16 cellular contexts compared by ENCODE assay signal in genomic region chr21:17789660-17790059, GRCh38. TPM values are rescaled to one million over a fixed set of nuclear protein-coding genes. Genes with fewer than 3 reads are reported as not detected.
DNase-seq lines count a peak whose midpoint lies in the region; ATAC-seq lines count a peak whose summit lies in the region.
"Had no signal": no experiment of that assay in that cellular context is flagged by ENCODE, and none has a peak within 500 bp of the region (broad histone marks: within the 10 kb centered on the region; RNA-seq: fewer than 3 reads in every experiment).

No MANE protein-coding gene starts in this region.

- peaks cover 78% of the 10 kb centered on the region for H3K4me1 Mint-ChIP-seq in activated naive CD4-positive, alpha-beta T cell treated with anti-CD3 and anti-CD28 coated beads for 36 hours (ENCODE audit: low read depth)
- peaks cover 91% of the 10 kb centered on the region for H3K4me1 Mint-ChIP-seq in activated T-helper 1 cell treated with anti-CD3 and anti-CD28 coated beads, Interleukin-12 subunit alpha, Interleukin-12 subunit beta, Interleukin-2, Interleukin-4 antibody, amounts not matched to agents 30 ng/mL and 10 ng/mL and 1 ng/mL, durations not matched to agents 14 hours and 24 hours and 36 hours (ENCODE audit: low read depth)
- peaks cover 21 to 42% of the 10 kb centered on the region in 2 donors for H3K4me1 Mint-ChIP-seq in stimulated activated naive B cell treated with anti-CD40 and anti-IgM and Interleukin-4, amounts not matched to agents 10 μg/mL and 1 μg/mL and 100 μg/mL, for 72 hours
- H3K4me1 Mint-ChIP-seq: nephron, WTC11 had no signal

- CTCF ChIA-PET in activated naive CD4-positive, alpha-beta T cell treated with anti-CD3 and anti-CD28 coated beads for 36 hours (lab: Charles Lee) = interaction anchor here (0.7 kb wide), 1 partner anchor 30 kb away, joined by 3 read pairs; no protein-coding TSS in a partner anchor

- intact Hi-C loops in activated naive CD4-positive, alpha-beta T cell treated with anti-CD3 and anti-CD28 coated beads for 36 hours (cut with micrococcal nuclease) = no loop called here
- intact Hi-C loops in activated T-helper 1 cell treated with anti-CD3 and anti-CD28 coated beads, Interleukin-12 subunit alpha, Interleukin-12 subunit beta, Interleukin-2, Interleukin-4 antibody, amounts not matched to agents 30 ng/mL and 10 ng/mL and 1 ng/mL, durations not matched to agents 14 hours and 24 hours and 36 hours (cut with micrococcal nuclease) = loop anchor here (1.0 to 5.0 kb wide), 2 partner anchors 29 to 277 kb away; partner anchors contain the start of gene CXADR

- H3K27ac Mint-ChIP-seq in activated naive CD4-positive, alpha-beta T cell treated with anti-CD3 and anti-CD28 coated beads for 36 hours = peak overlapping the region; percentile 83
- peak overlapping the region; percentile 75 for H3K27ac Mint-ChIP-seq in activated T-helper 1 cell treated with anti-CD3 and anti-CD28 coated beads, Interleukin-12 subunit alpha, Interleukin-12 subunit beta, Interleukin-2, Interleukin-4 antibody, amounts not matched to agents 30 ng/mL and 10 ng/mL and 1 ng/mL, durations not matched to agents 14 hours and 24 hours and 36 hours
- peak overlapping the region; percentile 0 for H3K27ac Mint-ChIP-seq in stimulated activated naive B cell treated with anti-CD40 and anti-IgM and Interleukin-4, amounts not matched to agents 10 μg/mL and 1 μg/mL and 100 μg/mL, for 72 hours
- H3K27ac Mint-ChIP-seq: nephron, WTC11 had no signal

- H3K27me3 Mint-ChIP-seq in activated naive CD4-positive, alpha-beta T cell treated with anti-CD3 and anti-CD28 coated beads for 36 hours (ENCODE audit: low read depth) = no peaks in the 10 kb centered on the region
- no peaks in the 10 kb centered on the region for H3K27me3 Mint-ChIP-seq in activated T-helper 1 cell treated with anti-CD3 and anti-CD28 coated beads, Interleukin-12 subunit alpha, Interleukin-12 subunit beta, Interleukin-2, Interleukin-4 antibody, amounts not matched to agents 30 ng/mL and 10 ng/mL and 1 ng/mL, durations not matched to agents 14 hours and 24 hours and 36 hours (ENCODE audit: insufficient read depth)
- H3K27me3 Mint-ChIP-seq in stimulated activated naive B cell treated with anti-CD40 and anti-IgM and Interleukin-4, amounts not matched to agents 10 μg/mL and 1 μg/mL and 100 μg/mL, for 72 hours = no peaks in the 10 kb centered on the region

- peaks cover 44% of the 10 kb centered on the region for H3K36me3 Mint-ChIP-seq in activated naive CD4-positive, alpha-beta T cell treated with anti-CD3 and anti-CD28 coated beads for 36 hours (ENCODE audit: low read depth)
- peaks cover 49% of the 10 kb centered on the region for H3K36me3 Mint-ChIP-seq in activated T-helper 1 cell treated with anti-CD3 and anti-CD28 coated beads, Interleukin-12 subunit alpha, Interleukin-12 subunit beta, Interleukin-2, Interleukin-4 antibody, amounts not matched to agents 30 ng/mL and 10 ng/mL and 1 ng/mL, durations not matched to agents 14 hours and 24 hours and 36 hours (ENCODE audit: low read depth)
- H3K36me3 Mint-ChIP-seq in stimulated activated naive B cell treated with anti-CD40 and anti-IgM and Interleukin-4, amounts not matched to agents 10 μg/mL and 1 μg/mL and 100 μg/mL, for 72 hours = peaks cover 32 to 45% of the 10 kb centered on the region in 2 donors

- no peak for DNase-seq in activated naive CD4-positive, alpha-beta T cell treated with anti-CD3 and anti-CD28 coated beads for 36 hours
- no peak for DNase-seq in activated naive CD4-positive, alpha-beta T cell treated with anti-CD3 and anti-CD28 coated beads, Interleukin-2, amount 50 U/mL, for 16 hours
- DNase-seq in Kasumi-1 (lab: John Stamatoyannopoulos, UW) (peak; percentile 9 to 20), NCI-H1436 treated with DMSO at 0.1 percent for 48 hours (lab: John Stamatoyannopoulos, UW) (no peak), NCI-H524 (lab: John Stamatoyannopoulos, UW) (no peak)
- no peak for DNase-seq in activated T-helper 1 cell treated with anti-CD3 and anti-CD28 coated beads, Interleukin-12 subunit alpha, Interleukin-12 subunit beta, Interleukin-2, Interleukin-4 antibody, amounts not matched to agents 30 ng/mL and 10 ng/mL and 1 ng/mL, durations not matched to agents 14 hours and 24 hours and 36 hours (ENCODE audit: low spot score)
- DNase-seq in stimulated activated naive B cell treated with anti-CD40 and anti-IgM and Interleukin-4, amounts not matched to agents 10 μg/mL and 1 μg/mL and 100 μg/mL, for 72 hours = no peak
- DNase-seq: colonic mucosa, DMS 273 treated with DMSO at 0.1 percent for 48 hours, NCI-H1930, NCI-H526, Peyer's patch had no signal

- ATAC-seq in stimulated activated naive B cell treated with anti-CD40 and anti-IgM and Interleukin-4, amounts not matched to agents 10 μg/mL and 1 μg/mL and 100 μg/mL, for 72 hours (replicated peaks) = no peak
- no peak for ATAC-seq in HG03159 (IDR thresholded peaks at IDR 0.05; ENCODE audit: unreplicated experiment)
- ATAC-seq: SK-N-SH treated with all-trans-retinoic acid at 6 μM for 48 hours, WTC11 had no signal

- H3K9me3 Mint-ChIP-seq in activated naive CD4-positive, alpha-beta T cell treated with anti-CD3 and anti-CD28 coated beads for 36 hours = peaks cover 2% of the 10 kb centered on the region
- H3K9me3 Mint-ChIP-seq in activated T-helper 1 cell treated with anti-CD3 and anti-CD28 coated beads, Interleukin-12 subunit alpha, Interleukin-12 subunit beta, Interleukin-2, Interleukin-4 antibody, amounts not matched to agents 30 ng/mL and 10 ng/mL and 1 ng/mL, durations not matched to agents 14 hours and 24 hours and 36 hours = no peaks in the 10 kb centered on the region
- no peaks in the 10 kb centered on the region for H3K9me3 Mint-ChIP-seq in stimulated activated naive B cell treated with anti-CD40 and anti-IgM and Interleukin-4, amounts not matched to agents 10 μg/mL and 1 μg/mL and 100 μg/mL, for 72 hours

- peak overlapping the region; percentile 43 for H3K4me3 Mint-ChIP-seq in activated naive CD4-positive, alpha-beta T cell treated with anti-CD3 and anti-CD28 coated beads for 36 hours
- peak overlapping the region; percentile 62 for H3K4me3 Mint-ChIP-seq in activated T-helper 1 cell treated with anti-CD3 and anti-CD28 coated beads, Interleukin-12 subunit alpha, Interleukin-12 subunit beta, Interleukin-2, Interleukin-4 antibody, amounts not matched to agents 30 ng/mL and 10 ng/mL and 1 ng/mL, durations not matched to agents 14 hours and 24 hours and 36 hours
- peak overlapping the region; percentile 22 to 63 for H3K4me3 Mint-ChIP-seq in stimulated activated naive B cell treated with anti-CD40 and anti-IgM and Interleukin-4, amounts not matched to agents 10 μg/mL and 1 μg/mL and 100 μg/mL, for 72 hours
- H3K4me3 Mint-ChIP-seq: nephron, WTC11 had no signal

RNA-seq across cellular contexts. Expression of gene C21orf91, which starts 29.5 kb away (rescaled TPM):
- total RNA-seq in activated naive CD4-positive, alpha-beta T cell treated with anti-CD3 and anti-CD28 coated beads for 36 hours = 10 to 100 TPM; 25.6 to 25.8 TPM
- 45.4 and 49.2 TPM in 2 replicates for total RNA-seq in activated T-helper 1 cell treated with anti-CD3 and anti-CD28 coated beads, Interleukin-12 subunit alpha, Interleukin-12 subunit beta, Interleukin-2, Interleukin-4 antibody, amounts not matched to agents 30 ng/mL and 10 ng/mL and 1 ng/mL, durations not matched to agents 14 hours and 24 hours and 36 hours

Comparison
In these comparisons a context has a peak if more than half of its experiments do, and no peak if none do; other contexts are left out.
1. DNase-seq: peak in Kasumi-1 (2 of 2); none in activated naive CD4-positive, alpha-beta T cell treated with anti-CD3 and anti-CD28 coated beads for 36 hours (single experiment), activated naive CD4-positive, alpha-beta T cell treated with anti-CD3 and anti-CD28 coated beads, Interleukin-2, amount 50 U/mL, for 16 hours (single experiment), activated T-helper 1 cell treated with anti-CD3 and anti-CD28 coated beads, Interleukin-12 subunit alpha, Interleukin-12 subunit beta, Interleukin-2, Interleukin-4 antibody, amounts not matched to agents 30 ng/mL and 10 ng/mL and 1 ng/mL, durations not matched to agents 14 hours and 24 hours and 36 hours (single experiment), stimulated activated naive B cell treated with anti-CD40 and anti-IgM and Interleukin-4, amounts not matched to agents 10 μg/mL and 1 μg/mL and 100 μg/mL, for 72 hours (single experiment), NCI-H1436 treated with DMSO at 0.1 percent for 48 hours (single experiment) and NCI-H524 (0 of 2).
2. H3K27ac Mint-ChIP-seq: peak in every context shown above with its lines; median percentile 83 in activated naive CD4-positive, alpha-beta T cell treated with anti-CD3 and anti-CD28 coated beads for 36 hours; 75 in activated T-helper 1 cell treated with anti-CD3 and anti-CD28 coated beads, Interleukin-12 subunit alpha, Interleukin-12 subunit beta, Interleukin-2, Interleukin-4 antibody, amounts not matched to agents 30 ng/mL and 10 ng/mL and 1 ng/mL, durations not matched to agents 14 hours and 24 hours and 36 hours; 0 in stimulated activated naive B cell treated with anti-CD40 and anti-IgM and Interleukin-4, amounts not matched to agents 10 μg/mL and 1 μg/mL and 100 μg/mL, for 72 hours.
3. Peak in every context shown above with its lines, with median percentiles within 50 percentile points of each other: H3K4me3 Mint-ChIP-seq.